In the genomic region with DNA sequence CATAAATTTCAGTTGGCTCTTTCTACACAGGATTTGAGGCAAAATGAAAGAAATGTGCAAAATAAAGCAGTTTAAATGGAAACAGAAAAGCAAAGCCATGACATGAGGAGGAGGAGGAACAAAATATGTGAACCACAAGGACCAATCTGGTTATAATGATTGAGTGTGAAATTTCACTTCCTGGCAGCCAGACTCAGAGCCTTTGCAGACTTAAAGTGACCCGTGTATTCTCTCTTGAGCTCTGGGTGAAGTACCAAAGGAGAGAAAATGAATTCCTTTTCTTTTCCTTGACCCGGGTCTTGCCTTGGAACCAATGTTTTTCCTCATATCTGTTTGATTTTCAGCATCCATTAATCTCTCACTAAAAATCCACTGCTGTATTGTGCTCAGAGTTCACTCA, we compare ENCODE assay signal across 16 cellular contexts.
DNase-seq lines count a peak whose midpoint lies in the region; ATAC-seq lines count a peak whose summit lies in the region.
"Had no signal": no experiment of that assay in that cellular context is flagged by ENCODE, and none has a peak within 500 bp of the region (broad histone marks: within the 10 kb centered on the region; RNA-seq: fewer than 3 reads in every experiment).

No MANE protein-coding gene starts in this region.

- H3K9me3 Mint-ChIP-seq in activated T-cell treated with anti-CD3 and anti-CD28 coated beads, Interleukin-2, amount 50 U/mL, for 72 hours: no peaks in the 10 kb centered on the region
- H3K9me3 Mint-ChIP-seq in activated T-cell treated with anti-CD3 and anti-CD28 coated beads, Interleukin-2, amount 50 U/mL, for 24 hours: no peaks in the 10 kb centered on the region
- H3K9me3 Mint-ChIP-seq in naive thymus-derived CD4-positive, alpha-beta T cell: peaks cover 0 to 5% (median 0%) of the 10 kb centered on the region in 11 donors

- no peaks in the 10 kb centered on the region for H3K36me3 ChIP-seq in naive thymus-derived CD4-positive, alpha-beta T cell (ENCODE audit: control insufficient read depth in 2 of 3, insufficient read depth in 3 of 3, low read length in 3 of 3)
- H3K36me3 ChIP-seq in urinary bladder (ENCODE audit: insufficient read depth): no peaks in the 10 kb centered on the region

- CTCF ChIA-PET in naive thymus-derived CD4-positive, alpha-beta T cell (lab: Charles Lee): no interaction called here

- no peak overlapping the region for H3K4me3 Mint-ChIP-seq in activated T-cell treated with anti-CD3 and anti-CD28 coated beads, Interleukin-2, amount 50 U/mL, for 72 hours
- no peak overlapping the region for H3K4me3 Mint-ChIP-seq in activated T-cell treated with anti-CD3 and anti-CD28 coated beads, Interleukin-2, amount 50 U/mL, for 24 hours
- H3K4me3 Mint-ChIP-seq in naive thymus-derived CD4-positive, alpha-beta T cell: peak overlapping the region in 2 of 10 donors; percentile 8

- H3K9me3 ChIP-seq in naive thymus-derived CD4-positive, alpha-beta T cell (ENCODE audit: control insufficient read depth in 2 of 3, low read length in 3 of 3): no peaks in the 10 kb centered on the region
- H3K9me3 ChIP-seq: A549, psoas muscle had no signal

- intact Hi-C loops in naive thymus-derived CD4-positive, alpha-beta T cell (cut with micrococcal nuclease): no loop called here

- H3K4me1 Mint-ChIP-seq in activated T-cell treated with anti-CD3 and anti-CD28 coated beads, Interleukin-2, amount 50 U/mL, for 72 hours (ENCODE audit: low read depth): peaks cover 16% of the 10 kb centered on the region
- peaks cover 8% of the 10 kb centered on the region for H3K4me1 Mint-ChIP-seq in activated T-cell treated with anti-CD3 and anti-CD28 coated beads, Interleukin-2, amount 50 U/mL, for 24 hours (ENCODE audit: low read depth)
- H3K4me1 Mint-ChIP-seq in naive thymus-derived CD4-positive, alpha-beta T cell: peaks cover 0 to 13% (median 12%) of the 10 kb centered on the region in 7 donors

- H3K4me3 ChIP-seq in naive thymus-derived CD4-positive, alpha-beta T cell (ENCODE audit: low read length): no peak overlapping the region
- H3K4me3 ChIP-seq in urinary bladder (ENCODE audit: low read depth, low read length): no peak overlapping the region
- H3K4me3 ChIP-seq: A549, GM23248, PC-9, psoas muscle had no signal

- H3K27ac Mint-ChIP-seq in activated T-cell treated with anti-CD3 and anti-CD28 coated beads, Interleukin-2, amount 50 U/mL, for 72 hours: no peak overlapping the region
- H3K27ac Mint-ChIP-seq in activated T-cell treated with anti-CD3 and anti-CD28 coated beads, Interleukin-2, amount 50 U/mL, for 24 hours: no peak overlapping the region
- peak overlapping the region in 5 of 9 donors; percentile 3 to 46 (median 23) for H3K27ac Mint-ChIP-seq in naive thymus-derived CD4-positive, alpha-beta T cell

- no peaks in the 10 kb centered on the region for H3K27me3 ChIP-seq in naive thymus-derived CD4-positive, alpha-beta T cell (ENCODE audit: control insufficient read depth in 2 of 2, insufficient read depth in 2 of 2, low read length in 2 of 2)

- H3K4me1 ChIP-seq in naive thymus-derived CD4-positive, alpha-beta T cell (ENCODE audit: control insufficient read depth in 2 of 2, insufficient read depth in 2 of 2, low read length in 2 of 2): no peaks in the 10 kb centered on the region
- H3K4me1 ChIP-seq in urinary bladder (ENCODE audit: insufficient read depth): peaks cover 2% of the 10 kb centered on the region
- H3K4me1 ChIP-seq: A549, psoas muscle had no signal

- WGBS in urinary bladder: 23% methylated on average over 2 of the region's 2 CpGs

- POLR2A ChIA-PET in naive thymus-derived CD4-positive, alpha-beta T cell (lab: Charles Lee): no interaction called here

- H3K27ac ChIP-seq in naive thymus-derived CD4-positive, alpha-beta T cell (ENCODE audit: low read depth, low read length): no peak overlapping the region
- peak overlapping the region; percentile 18 for H3K27ac ChIP-seq in urinary bladder (ENCODE audit: low read depth)
- H3K27ac ChIP-seq: A549, GM23248, PC-9, psoas muscle, VCaP had no signal

- ATAC-seq in activated T-cell treated with anti-CD3 and anti-CD28 coated beads, Interleukin-2, amount 50 U/mL, for 72 hours (replicated peaks in 1 of 2): peak; percentile 36
- ATAC-seq in naive thymus-derived CD4-positive, alpha-beta T cell: no peak
- ATAC-seq in HG03039 (IDR thresholded peaks at IDR 0.05; ENCODE audit: unreplicated experiment) (no peak), GM18867 (IDR thresholded peaks at IDR 0.05; ENCODE audit: unreplicated experiment) (no peak)
- ATAC-seq: A549, psoas muscle had no signal

- H3K36me3 Mint-ChIP-seq in activated T-cell treated with anti-CD3 and anti-CD28 coated beads, Interleukin-2, amount 50 U/mL, for 72 hours (ENCODE audit: insufficient read depth in 2 of 2): no peaks in the 10 kb centered on the region
- no peaks in the 10 kb centered on the region for H3K36me3 Mint-ChIP-seq in activated T-cell treated with anti-CD3 and anti-CD28 coated beads, Interleukin-2, amount 50 U/mL, for 24 hours (ENCODE audit: low read depth)
- peaks cover 0 to 3% (median 0%) of the 10 kb centered on the region in 5 donors for H3K36me3 Mint-ChIP-seq in naive thymus-derived CD4-positive, alpha-beta T cell

- H3K27me3 Mint-ChIP-seq in activated T-cell treated with anti-CD3 and anti-CD28 coated beads, Interleukin-2, amount 50 U/mL, for 72 hours (ENCODE audit: low read depth): peaks cover 9% of the 10 kb centered on the region
- no peaks in the 10 kb centered on the region for H3K27me3 Mint-ChIP-seq in activated T-cell treated with anti-CD3 and anti-CD28 coated beads, Interleukin-2, amount 50 U/mL, for 24 hours
- peaks cover 0 to 8% (median 0%) of the 10 kb centered on the region in 5 donors for H3K27me3 Mint-ChIP-seq in naive thymus-derived CD4-positive, alpha-beta T cell

- DNase-seq in activated T-cell treated with anti-CD3 and anti-CD28 coated beads, Interleukin-2, amount 50 U/mL, for 72 hours: no peak
- DNase-seq in activated T-cell treated with anti-CD3 and anti-CD28 coated beads, Interleukin-2, amount 50 U/mL, for 24 hours: no peak
- peak; percentile 42 for DNase-seq in amniotic epithelial cell (ENCODE audit: low read depth)
- DNase-seq in naive thymus-derived CD4-positive, alpha-beta T cell: no peak
- DNase-seq in activated CD4-positive, alpha-beta T cell treated with anti-CD3 and anti-CD28 coated beads, Interleukin-2, amount 50 U/mL, for 4 hours: no peak
- DNase-seq: activated naive CD4-positive, alpha-beta T cell; GM23248; NCI-H1417 treated with DMSO at 0.1 percent for 48 hours; NCI-H2227 treated with DMSO at 0.1 percent for 48 hours; PC-9; psoas muscle had no signal

Comparison
In these comparisons a context has a peak if more than half of its experiments do, and no peak if none do; other contexts are left out.
1. ATAC-seq: peak in activated T-cell treated with anti-CD3 and anti-CD28 coated beads, Interleukin-2, amount 50 U/mL, for 72 hours (2 of 2); none in naive thymus-derived CD4-positive, alpha-beta T cell (single experiment), HG03039 (single experiment) and GM18867 (single experiment).
2. H3K27ac Mint-ChIP-seq: peak in naive thymus-derived CD4-positive, alpha-beta T cell (5 of 9); none in activated T-cell treated with anti-CD3 and anti-CD28 coated beads, Interleukin-2, amount 50 U/mL, for 72 hours (single experiment) and activated T-cell treated with anti-CD3 and anti-CD28 coated beads, Interleukin-2, amount 50 U/mL, for 24 hours (single experiment).